ENCODE assay signal across 16 cellular contexts in genomic region chr15:48896775-48897143, GRCh38. TPM values are rescaled to one million over a fixed set of nuclear protein-coding genes. Genes with fewer than 3 reads are reported as not detected.
DNase-seq lines count a peak whose midpoint lies in the region; ATAC-seq lines count a peak whose summit lies in the region.
"Had no signal": no experiment of that assay in that cellular context is flagged by ENCODE, and none has a peak within 500 bp of the region (broad histone marks: within the 10 kb centered on the region; RNA-seq: fewer than 3 reads in every experiment).

No MANE protein-coding gene starts in this region.

- no peaks in the 10 kb centered on the region for H3K79me2 ChIP-seq in mesendoderm (ENCODE audit: control insufficient read depth, insufficient read depth, low read length)

- H3K27me3 ChIP-seq in HUES64 (ENCODE audit: insufficient read depth, low read length) (no peaks in the 10 kb centered on the region), mesendoderm (ENCODE audit: insufficient read depth, low read length, poor library complexity) (no peaks in the 10 kb centered on the region), subcutaneous abdominal adipose tissue (ENCODE audit: control insufficient read depth in 5 of 5, insufficient read depth in 4 of 5, low read length in 5 of 5) (peaks cover 0 to 10% (median 3%) of the 10 kb centered on the region in 5 donors)

- peak overlapping the region; percentile 36; the same call in 1 of the 2 replicates for H3K9ac ChIP-seq in HUES64 (ENCODE audit: low read depth, low read length)
- H3K9ac ChIP-seq in mesendoderm (ENCODE audit: low read length) = no peak overlapping the region
- H3K9ac ChIP-seq in subcutaneous abdominal adipose tissue (ENCODE audit: low read length in 5 of 5) = no peak overlapping the region

- no peaks in the 10 kb centered on the region for H3K9me3 Mint-ChIP-seq in activated T-cell treated with anti-CD3 and anti-CD28 coated beads, Interleukin-2, amount 50 U/mL, for 72 hours
- H3K9me3 Mint-ChIP-seq: CD4-positive, alpha-beta T cell; stimulated activated naive CD8-positive, alpha-beta T cell treated with anti-CD3 and anti-CD28 coated beads, Interleukin-15, Interleukin-2, amounts not matched to agents 100 ng/mL and 50 ng/mL, for 24 hours had no signal

- peak overlapping the region; percentile 80 for H3K18ac ChIP-seq in mesendoderm (ENCODE audit: low read length)

- H3K4me2 ChIP-seq in mesendoderm (ENCODE audit: low read length) = no peak overlapping the region

- peak overlapping the region; percentile 33 for H4K5ac ChIP-seq in mesendoderm (ENCODE audit: low read length)

- ATAC-seq in GM18873 (IDR thresholded peaks at IDR 0.05; ENCODE audit: low FRiP score, unreplicated experiment) = no peak
- no peak for ATAC-seq in activated T-cell treated with anti-CD3 and anti-CD28 coated beads, Interleukin-2, amount 50 U/mL, for 72 hours (replicated peaks in 1 of 2)

- no peak overlapping the region for H3K4ac ChIP-seq in mesendoderm (ENCODE audit: low read depth, low read length)

- no peaks in the 10 kb centered on the region for H3K36me3 ChIP-seq in HUES64 (ENCODE audit: insufficient read depth, low read length)
- no peaks in the 10 kb centered on the region for H3K36me3 ChIP-seq in mesendoderm (ENCODE audit: control insufficient read depth, insufficient read depth, low read length)
- no peaks in the 10 kb centered on the region for H3K36me3 ChIP-seq in subcutaneous abdominal adipose tissue (ENCODE audit: control insufficient read depth in 5 of 5, insufficient read depth in 5 of 5, low read length in 5 of 5)

- H3K4me1 ChIP-seq in HUES64 (ENCODE audit: insufficient read depth, low read length) (peaks cover 17% of the 10 kb centered on the region), mesendoderm (ENCODE audit: control insufficient read depth, low read depth, low read length) (no peaks in the 10 kb centered on the region), subcutaneous abdominal adipose tissue (ENCODE audit: control insufficient read depth in 5 of 5, insufficient read depth in 5 of 5, low read length in 5 of 5) (peaks cover 0 to 12% (median 3%) of the 10 kb centered on the region in 5 donors)

- no peak overlapping the region for H3K56ac ChIP-seq in mesendoderm (ENCODE audit: low read length)

- H3K79me1 ChIP-seq in mesendoderm (ENCODE audit: low read length) = no peaks in the 10 kb centered on the region

- H2BK15ac ChIP-seq in mesendoderm (replicated peaks; ENCODE audit: low read depth) = no peak overlapping the region

- H3K27ac Mint-ChIP-seq in activated T-cell treated with anti-CD3 and anti-CD28 coated beads, Interleukin-2, amount 50 U/mL, for 72 hours = no peak overlapping the region
- H3K27ac Mint-ChIP-seq: CD4-positive, alpha-beta T cell had no signal

- H3K9me3 ChIP-seq in HUES64 (ENCODE audit: insufficient read depth, low read depth, low read length) (no peaks in the 10 kb centered on the region), subcutaneous abdominal adipose tissue (ENCODE audit: control insufficient read depth in 5 of 5, low read length in 5 of 5) (no peaks in the 10 kb centered on the region)

- peak overlapping the region; percentile 73 for H2BK120ac ChIP-seq in mesendoderm (ENCODE audit: low read depth, low read length)

- no peak overlapping the region for H3K23ac ChIP-seq in mesendoderm (ENCODE audit: low read length)

- H3K27me3 Mint-ChIP-seq in activated T-cell treated with anti-CD3 and anti-CD28 coated beads, Interleukin-2, amount 50 U/mL, for 72 hours (ENCODE audit: low read depth) = peaks cover 47% of the 10 kb centered on the region

- H2AK5ac ChIP-seq in mesendoderm (ENCODE audit: low read length) = no peak overlapping the region

- H2BK5ac ChIP-seq in mesendoderm (ENCODE audit: low read length) = no peak overlapping the region

- H4K8ac ChIP-seq in mesendoderm (ENCODE audit: low read depth, low read length) = no peak overlapping the region

- H3K27ac ChIP-seq in HUES64 (ENCODE audit: low read depth, low read length) = peak overlapping the region; percentile 32; the same call in 1 of the 2 replicates
- H3K27ac ChIP-seq in cingulate gyrus (ENCODE audit: low read depth, low read length) = peak overlapping the region; percentile 80
- no peak overlapping the region for H3K27ac ChIP-seq in mesendoderm (ENCODE audit: low read depth, low read length)
- no peak overlapping the region for H3K27ac ChIP-seq in subcutaneous abdominal adipose tissue (ENCODE audit: low read depth, low read length)

- H3K4me3 ChIP-seq in HUES64 (ENCODE audit: low read length) (no peak overlapping the region), mesendoderm (ENCODE audit: low read length) (no peak overlapping the region), subcutaneous abdominal adipose tissue (ENCODE audit: low read depth in 1 of 5, low read length in 5 of 5) (peak overlapping the region in 4 of 5 donors; percentile 9 to 48 (median 30))

- no peak for DNase-seq in mesendoderm
- DNase-seq in NCI-H526 treated with DMSO at 0.1 percent for 48 hours (lab: John Stamatoyannopoulos, UW) = no peak
- no peak for DNase-seq in GDM1 (lab: John Stamatoyannopoulos, UW)
- no peak for DNase-seq in activated T-cell treated with anti-CD3 and anti-CD28 coated beads, Interleukin-2, amount 50 U/mL, for 72 hours
- DNase-seq: activated CD4-positive, CD25-positive, alpha-beta regulatory T cell treated with anti-CD3 and anti-CD28 coated beads, Interleukin-2, amount 50 U/mL, for 72 hours; activated effector memory CD4-positive, alpha-beta T cell treated with anti-CD3 and anti-CD28 coated beads, Interleukin-2, amount 50 U/mL, for 16 hours; CD4-positive, alpha-beta T cell; dermis blood vessel endothelial cell; GOT3; NCI-H1048; NCI-H748 treated with DMSO at 0.1 percent for 48 hours had no signal

- WGBS in HUES64 = 83% methylated on average over 5 of the region's 5 CpGs
- WGBS in mesendoderm (ENCODE audit: extremely low coverage, insufficient coverage, low lambda C conversion rate) = no CpG with 5 or more reads among the region's 5 CpGs

- H3K4me3 Mint-ChIP-seq in activated T-cell treated with anti-CD3 and anti-CD28 coated beads, Interleukin-2, amount 50 U/mL, for 72 hours = peak overlapping the region in 1 of 2 donors; percentile 5
- H3K4me3 Mint-ChIP-seq: CD4-positive, alpha-beta T cell had no signal

- peaks cover 9% of the 10 kb centered on the region for H3K4me1 Mint-ChIP-seq in activated T-cell treated with anti-CD3 and anti-CD28 coated beads, Interleukin-2, amount 50 U/mL, for 72 hours (ENCODE audit: low read depth)

- H3K36me3 Mint-ChIP-seq in activated T-cell treated with anti-CD3 and anti-CD28 coated beads, Interleukin-2, amount 50 U/mL, for 72 hours (ENCODE audit: insufficient read depth in 2 of 2) = no peaks in the 10 kb centered on the region

RNA-seq across cellular contexts. Expression of gene EID1, which starts 18.8 kb away (rescaled TPM):
- 152 TPM for polyA plus RNA-seq in HUES64 (2013, experiment 1 of 2)
- polyA plus RNA-seq in HUES64 (2013, experiment 2 of 2) = 154 TPM
- 165 TPM for polyA plus RNA-seq in mesendoderm (2013, experiment 1 of 2)
- polyA plus RNA-seq in mesendoderm (2013, experiment 2 of 2) = 164 TPM
- 10 to 100 TPM; 86.9 to 93.6 TPM for total RNA-seq in activated T-cell treated with anti-CD3 and anti-CD28 coated beads, Interleukin-2, amount 50 U/mL, for 72 hours

Comparison
In these comparisons a context has a peak if more than half of its experiments do, and no peak if none do; other contexts are left out.
1. H3K27ac ChIP-seq: peak in HUES64 (single experiment) and cingulate gyrus (single experiment); none in mesendoderm (single experiment) and subcutaneous abdominal adipose tissue (single experiment).
2. H3K4me3 ChIP-seq: peak in subcutaneous abdominal adipose tissue (4 of 5); none in HUES64 (single experiment) and mesendoderm (single experiment).